12 cellular contexts compared by ENCODE assay signal in the genomic region with DNA sequence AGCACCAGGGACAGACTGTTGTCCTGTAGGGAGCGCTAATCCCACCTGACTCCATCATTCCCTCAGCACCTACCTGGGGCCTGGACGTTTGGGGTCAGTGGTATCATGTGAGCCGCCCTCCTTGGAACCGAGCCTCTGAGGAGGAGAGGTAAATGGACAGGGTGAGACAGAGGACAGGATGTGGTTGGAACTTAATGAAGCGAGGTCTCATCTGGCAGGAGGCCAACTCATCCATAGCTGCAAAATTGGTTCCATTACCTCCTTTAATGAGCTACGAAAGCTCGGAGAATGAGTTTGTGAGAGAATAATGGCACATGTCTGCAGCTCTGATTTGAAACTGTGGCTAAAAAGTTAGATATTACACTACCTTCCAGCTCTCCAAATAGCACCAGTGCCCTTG. TPM values are rescaled to one million over a fixed set of nuclear protein-coding genes. Genes with fewer than 3 reads are reported as not detected.
DNase-seq lines count a peak whose midpoint lies in the region; ATAC-seq, FAIRE-seq and TF ChIP-seq lines count a peak whose summit lies in the region.
"Had no signal": no experiment of that assay in that cellular context is flagged by ENCODE, and none has a peak within 500 bp of the region (broad histone marks: within the 10 kb centered on the region; RNA-seq: fewer than 3 reads in every experiment).

No MANE protein-coding gene starts in this region.

- H3K27me3 ChIP-seq in right cardiac atrium (ENCODE audit: control insufficient read depth, insufficient read depth) (no peaks in the 10 kb centered on the region), K562 (ENCODE audit: control insufficient read depth in 2 of 2, insufficient read depth in 2 of 2, low read length in 2 of 2) (no peaks in the 10 kb centered on the region)

- intact Hi-C loops in right cardiac atrium (cut with DNase I) = no loop called here
- intact Hi-C loops in left ventricle myocardium superior (cut with micrococcal nuclease) = no loop called here
- intact Hi-C loops in K562 (cut with micrococcal nuclease) = no loop called here
- intact Hi-C loops in activated naive CD4-positive, alpha-beta T cell treated with anti-CD3 and anti-CD28 coated beads for 36 hours (cut with micrococcal nuclease) = no loop called here

- TF ChIP-seq POLR2A in K562 (conservative IDR thresholded peaks at IDR 0.05) = no peak

- H3K27me3 Mint-ChIP-seq in activated naive CD4-positive, alpha-beta T cell treated with anti-CD3 and anti-CD28 coated beads for 36 hours (ENCODE audit: low read depth) = no peaks in the 10 kb centered on the region

- peak overlapping the region; percentile 95 for H3K27ac Mint-ChIP-seq in stimulated activated effector memory CD8-positive, alpha-beta T cell treated with anti-CD3 and anti-CD28 coated beads, Interleukin-12 subunit alpha, Interleukin-12 subunit beta, amount 100 ng/mL, for 72 hours
- H3K27ac Mint-ChIP-seq in activated naive CD4-positive, alpha-beta T cell treated with anti-CD3 and anti-CD28 coated beads for 36 hours = no peak overlapping the region

- peaks cover 23% of the 10 kb centered on the region for H4K20me1 ChIP-seq in K562 (replicated peaks; ENCODE audit: control insufficient read depth, insufficient read depth, low read length)

- no peak overlapping the region for H3K4me2 ChIP-seq in K562 (ENCODE audit: insufficient read depth, low read length)
- H3K4me2 ChIP-seq: SK-N-SH had no signal

- CTCF ChIA-PET in K562 (lab: Yijun Ruan, JAX; ENCODE audit: low intra/inter-chr PET ratio) = no interaction called here
- CTCF ChIA-PET in activated naive CD4-positive, alpha-beta T cell treated with anti-CD3 and anti-CD28 coated beads for 36 hours (lab: Charles Lee) = interaction anchor here (0.7 to 4.0 kb wide), 6 partner anchors 9 to 23 kb away, joined by 3 to 26 read pairs (median 6); a partner anchor contains a TSS

- H3K27ac ChIP-seq in right cardiac atrium (ENCODE audit: low read length) (peak overlapping the region; percentile 3), K562 (ENCODE audit: extremely low read depth, low read depth, low read length) (no peak overlapping the region)

- no peaks in the 10 kb centered on the region for H3K9me3 ChIP-seq in right cardiac atrium (ENCODE audit: control insufficient read depth, low read length)
- H3K9me3 ChIP-seq in K562 (replicated peaks; ENCODE audit: control insufficient read depth, insufficient read depth, low read depth, low read length) = no peaks in the 10 kb centered on the region
- H3K9me3 ChIP-seq: SK-N-SH had no signal

- peaks cover 26% of the 10 kb centered on the region for H3K79me2 ChIP-seq in K562 (ENCODE audit: control insufficient read depth, insufficient read depth, low read length)

- peaks cover 68% of the 10 kb centered on the region for H3K36me3 Mint-ChIP-seq in stimulated activated effector memory CD8-positive, alpha-beta T cell treated with anti-CD3 and anti-CD28 coated beads, Interleukin-12 subunit alpha, Interleukin-12 subunit beta, amount 100 ng/mL, for 72 hours
- H3K36me3 Mint-ChIP-seq in activated naive CD4-positive, alpha-beta T cell treated with anti-CD3 and anti-CD28 coated beads for 36 hours (ENCODE audit: low read depth) = peaks cover 17% of the 10 kb centered on the region

- no peaks in the 10 kb centered on the region for H3K9me1 ChIP-seq in K562 (ENCODE audit: control insufficient read depth, insufficient read depth, low read length)

- in situ Hi-C loops in K562 (cut with MboI) = loop anchor here (25.0 kb wide), 1 partner anchor 1056 kb away; no protein-coding TSS in a partner anchor

- ATAC-seq in right cardiac atrium (no peak), left ventricle myocardium superior (no peak), K562 (no peak), HG03457 (IDR thresholded peaks at IDR 0.05; ENCODE audit: unreplicated experiment) (no peak), omental fat pad (ENCODE audit: low FRiP score) (no peak)
- ATAC-seq in stimulated activated effector memory CD8-positive, alpha-beta T cell treated with anti-CD3 and anti-CD28 coated beads, Interleukin-12 subunit alpha, Interleukin-12 subunit beta, amount 100 ng/mL, for 72 hours = no peak

- TF ChIP-seq CTCF in K562 (IDR thresholded peaks at IDR 0.05 in 2 of 3, conservative IDR thresholded peaks at IDR 0.05 in 1 of 3; ENCODE audit: insufficient read depth in 2 of 3, low read depth in 1 of 3, low read length in 3 of 3) (no peak), omental fat pad (IDR thresholded peaks at IDR 0.05) (no peak)

- no peak for TF ChIP-seq EP300 in K562 (IDR thresholded peaks at IDR 0.05; ENCODE audit: low read length)

- peaks cover 25% of the 10 kb centered on the region; the same call in 1 of the 3 replicates for H3K36me3 ChIP-seq in K562 (ENCODE audit: control insufficient read depth, insufficient read depth, low read length)

- no peak overlapping the region for H3K4me3 Mint-ChIP-seq in stimulated activated effector memory CD8-positive, alpha-beta T cell treated with anti-CD3 and anti-CD28 coated beads, Interleukin-12 subunit alpha, Interleukin-12 subunit beta, amount 100 ng/mL, for 72 hours
- H3K4me3 Mint-ChIP-seq in activated naive CD4-positive, alpha-beta T cell treated with anti-CD3 and anti-CD28 coated beads for 36 hours = no peak overlapping the region

- POLR2A ChIA-PET in K562 (lab: Yijun Ruan, JAX) = interaction anchor here (1.4 to 2.1 kb wide), 2 partner anchors 8 to 12 kb away, joined by 5 to 9 read pairs; no protein-coding TSS in a partner anchor

- DNase-seq in right cardiac atrium (peak in 1 of 3 donors; percentile 32), left ventricle myocardium superior (no peak), NCI-H2196 (lab: John Stamatoyannopoulos, UW; ENCODE audit: unreplicated experiment) (peak; percentile 44), K562 (ENCODE audit: extremely low read depth in 1 of 4, low spot score in 3 of 4) (peak in 1 of 4 experiments; percentile 11), omental fat pad (ENCODE audit: low spot score) (no peak)
- no peak for DNase-seq in stimulated activated effector memory CD8-positive, alpha-beta T cell treated with anti-CD3 and anti-CD28 coated beads, Interleukin-12 subunit alpha, Interleukin-12 subunit beta, amount 100 ng/mL, for 72 hours (ENCODE audit: low spot score in 2 of 2)
- DNase-seq in activated naive CD4-positive, alpha-beta T cell treated with anti-CD3 and anti-CD28 coated beads for 36 hours = no peak
- DNase-seq: C1 segment of cervical spinal cord, NCI-H526 treated with DMSO at 0.1 percent for 48 hours, SK-N-SH had no signal

- no TSS peak for BruUV-seq in K562 (replicated peaks; lab: Mats Ljungman, UMichigan)

- 0 out of 4 replicates have a peak overlapping the region, but pooled peaks of 1 of the 2 experiments have one; percentile 35 for H3K9ac ChIP-seq in K562 (ENCODE audit: insufficient read depth in 1 of 2, low read depth in 2 of 2, low read length in 2 of 2)
- H3K9ac ChIP-seq: SK-N-SH had no signal

- FAIRE-seq in K562 (lab: Jason Lieb, UNC) = no peak

- no peak for TF ChIP-seq RAD21 in K562 (CRISPR knock-in tag; conservative IDR thresholded peaks at IDR 0.05 in 1 of 2, IDR thresholded peaks at IDR 0.05 in 1 of 2)

- H3K4me1 ChIP-seq in right cardiac atrium (ENCODE audit: control insufficient read depth, insufficient read depth, low read length) (peaks cover 7% of the 10 kb centered on the region), K562 (replicated peaks in 1 of 2; ENCODE audit: control insufficient read depth in 2 of 2, insufficient read depth in 2 of 2, low read length in 2 of 2) (peaks cover 0 to 14% of the 10 kb centered on the region in 2 experiments; a peak in 4 of 5 replicates)

- no peaks in the 10 kb centered on the region for H3K9me3 Mint-ChIP-seq in stimulated activated effector memory CD8-positive, alpha-beta T cell treated with anti-CD3 and anti-CD28 coated beads, Interleukin-12 subunit alpha, Interleukin-12 subunit beta, amount 100 ng/mL, for 72 hours
- H3K9me3 Mint-ChIP-seq in activated naive CD4-positive, alpha-beta T cell treated with anti-CD3 and anti-CD28 coated beads for 36 hours = no peaks in the 10 kb centered on the region

- H3K4me3 ChIP-seq in right cardiac atrium (ENCODE audit: low read length) (no peak overlapping the region), K562 (no peak overlapping the region)

- WGBS in right cardiac atrium = 66% methylated on average over 7 of the region's 7 CpGs
- 52% methylated on average over 5 of the region's 7 CpGs for WGBS in K562 (ENCODE audit: insufficient coverage, low coverage, missing lambda C conversion rate)

- H3K4me1 Mint-ChIP-seq in stimulated activated effector memory CD8-positive, alpha-beta T cell treated with anti-CD3 and anti-CD28 coated beads, Interleukin-12 subunit alpha, Interleukin-12 subunit beta, amount 100 ng/mL, for 72 hours = peaks cover 91% of the 10 kb centered on the region
- H3K4me1 Mint-ChIP-seq in activated naive CD4-positive, alpha-beta T cell treated with anti-CD3 and anti-CD28 coated beads for 36 hours (ENCODE audit: low read depth) = peaks cover 88% of the 10 kb centered on the region

- no peak overlapping the region for H2AFZ ChIP-seq in K562 (ENCODE audit: low read depth, low read length)

RNA-seq across cellular contexts. Expression of a gene that starts 14.0 kb away (rescaled TPM):
- total RNA-seq in right cardiac atrium (100 to 1,000 TPM; 167 to 260 (median 225) TPM), left ventricle myocardium superior (473 TPM), K562 (2014; rRNA removed) (43.3 and 51.5 TPM in 2 replicates), K562 (2014; rRNA removed; fragmentation: Illumina TruSeq; extraction: Trizol) (29.9 and 33.3 TPM in 2 replicates), K562 (2015; rRNA removed; fragmentation: Illumina TruSeq; extraction: Trizol) (40.0 and 41.2 TPM in 2 replicates), K562 (2021) (49.6 and 55.1 TPM in 2 replicates), omental fat pad (10 to 100 TPM; 25.4 to 54.6 (median 41.0) TPM)
- polyA plus RNA-seq in right cardiac atrium (181 TPM), K562 (2011; rRNA removed) (56.4 and 60.2 TPM in 2 replicates), K562 (2014; fragmentation: Illumina TruSeq; extraction: Trizol) (54.0 and 55.2 TPM in 2 replicates), K562 (2014; fragmentation: Nextera tagmentation; extraction: Ambion mirVana) (10 to 100 TPM in 1 of 2 experiments, 1 to 10 TPM in 1; 8.0 to 12.2 TPM), K562 (2014; rRNA removed) (34.5 and 47.2 TPM in 2 replicates)
- 27.9 and 57.1 TPM in 2 replicates for total RNA-seq in K562 (2011; cell fraction: chromatin; rRNA removed; ENCODE audit: low replicate concordance)
- total RNA-seq in K562 (2011; cell fraction: nucleolus; rRNA removed) = 43.4 and 54.2 TPM in 2 replicates
- 39.5 and 46.4 TPM in 2 replicates for total RNA-seq in K562 (2011; cell fraction: nucleoplasm; rRNA removed)
- polyA plus RNA-seq in K562 (2011; cell fraction: cytosol; rRNA removed) = 66.5 and 92.3 TPM in 2 replicates
- polyA plus RNA-seq in K562 (2011; cell fraction: nucleus; rRNA removed) = 53.3 and 62.7 TPM in 2 replicates
- polyA plus RNA-seq in K562 (2012) = 47.4 and 54.4 TPM in 2 replicates
- 42.4 and 60.6 TPM in 2 replicates for polyA minus RNA-seq in K562 (2011; rRNA and poly(A)+ RNA removed)
- polyA minus RNA-seq in K562 (2011; cell fraction: cytosol; rRNA and poly(A)+ RNA removed) = 22.8 and 28.5 TPM in 2 replicates
- polyA minus RNA-seq in K562 (2011; cell fraction: nucleus; rRNA and poly(A)+ RNA removed) = 17.6 and 22.2 TPM in 2 replicates
- 100 to 1,000 TPM; 105 to 106 TPM for total RNA-seq in activated naive CD4-positive, alpha-beta T cell treated with anti-CD3 and anti-CD28 coated beads for 36 hours

RNA-seq across cellular contexts. Expression of a gene that starts 19.3 kb away (rescaled TPM):
- total RNA-seq in right cardiac atrium = 10 to 100 TPM in 3 of 4 donors, 1 to 10 TPM in 1; 9.1 to 27.8 (median 11.2) TPM
- 8.0 TPM for polyA plus RNA-seq in right cardiac atrium
- 10.2 TPM for total RNA-seq in left ventricle myocardium superior
- 49.9 and 136 TPM in 2 replicates for total RNA-seq in K562 (2011; cell fraction: chromatin; rRNA removed; ENCODE audit: low replicate concordance)
- total RNA-seq in K562 (2011; cell fraction: nucleolus; rRNA removed) = 106 and 113 TPM in 2 replicates
- 71.7 and 77.8 TPM in 2 replicates for total RNA-seq in K562 (2011; cell fraction: nucleoplasm; rRNA removed)
- total RNA-seq in K562 (2014; rRNA removed) = 18.3 and 34.5 TPM in 2 replicates
- 5.1 and 6.9 TPM in 2 replicates for total RNA-seq in K562 (2014; rRNA removed; fragmentation: Illumina TruSeq; extraction: Trizol)
- total RNA-seq in K562 (2015; rRNA removed; fragmentation: Illumina TruSeq; extraction: Trizol) = 12.8 and 15.2 TPM in 2 replicates
- 47.7 and 48.8 TPM in 2 replicates for total RNA-seq in K562 (2021)
- polyA plus RNA-seq in K562 (2011; rRNA removed) = 24.8 and 59.4 TPM in 2 replicates
- 64.1 and 81.7 TPM in 2 replicates for polyA plus RNA-seq in K562 (2011; cell fraction: cytosol; rRNA removed)
- 104 and 152 TPM in 2 replicates for polyA plus RNA-seq in K562 (2011; cell fraction: nucleus; rRNA removed)
- polyA plus RNA-seq in K562 (2012) = 53.6 and 84.7 TPM in 2 replicates
- polyA plus RNA-seq in K562 (2014; fragmentation: Illumina TruSeq; extraction: Trizol) = 41.9 and 52.8 TPM in 2 replicates
- polyA plus RNA-seq in K562 (2014; fragmentation: Nextera tagmentation; extraction: Ambion mirVana) = 1 to 10 TPM; 1.7 to 3.5 TPM
- polyA plus RNA-seq in K562 (2014; rRNA removed) = 29.2 and 38.1 TPM in 2 replicates
- 30.2 and 35.6 TPM in 2 replicates for polyA minus RNA-seq in K562 (2011; rRNA and poly(A)+ RNA removed)
- 50.6 and 68.9 TPM in 2 replicates for polyA minus RNA-seq in K562 (2011; cell fraction: cytosol; rRNA and poly(A)+ RNA removed)
- polyA minus RNA-seq in K562 (2011; cell fraction: nucleus; rRNA and poly(A)+ RNA removed) = 72.0 and 98.5 TPM in 2 replicates
- total RNA-seq in omental fat pad = 10 to 100 TPM; 10.4 to 27.9 (median 17.9) TPM
- 100 to 1,000 TPM; 136 to 138 TPM for total RNA-seq in activated naive CD4-positive, alpha-beta T cell treated with anti-CD3 and anti-CD28 coated beads for 36 hours
- polyA plus RNA-seq: neural cell had no signal

RNA-seq across cellular contexts. Expression of a gene that starts 43.8 kb away (rescaled TPM):
- total RNA-seq in right cardiac atrium = 1 to 10 TPM; 4.1 to 5.2 (median 4.6) TPM
- polyA plus RNA-seq in right cardiac atrium = 1.9 TPM
- total RNA-seq in left ventricle myocardium superior = 3.8 TPM
- total RNA-seq in K562 (2011; cell fraction: chromatin; rRNA removed; ENCODE audit: low replicate concordance) = 0.12 and 0.16 TPM in 2 replicates
- total RNA-seq in K562 (2011; cell fraction: nucleolus; rRNA removed) = under 0.01 TPM in 1 of 2 replicates, not detected in the other
- 0.07 TPM in 1 of 2 replicates, not detected in the other for total RNA-seq in K562 (2011; cell fraction: nucleoplasm; rRNA removed)
- under 0.01 TPM in 1 of 2 replicates, not detected in the other for total RNA-seq in K562 (2014; rRNA removed)
- under 0.01 TPM in 1 of 2 replicates, not detected in the other for total RNA-seq in K562 (2014; rRNA removed; fragmentation: Illumina TruSeq; extraction: Trizol)
- 0.04 TPM in 1 of 2 replicates, not detected in the other for total RNA-seq in K562 (2015; rRNA removed; fragmentation: Illumina TruSeq; extraction: Trizol)
- 0.02 TPM in 2 replicates for total RNA-seq in K562 (2021)
- 0.01 and 0.03 TPM in 2 replicates for polyA plus RNA-seq in K562 (2011; rRNA removed)
- polyA plus RNA-seq in K562 (2011; cell fraction: cytosol; rRNA removed) = under 0.01 and 0.01 TPM in 2 replicates
- polyA plus RNA-seq in K562 (2011; cell fraction: nucleus; rRNA removed) = 0.01 and 0.07 TPM in 2 replicates
- polyA plus RNA-seq in K562 (2012) = 0.05 and 0.18 TPM in 2 replicates
- not detected in 2 replicates for polyA plus RNA-seq in K562 (2014; fragmentation: Illumina TruSeq; extraction: Trizol)
- polyA plus RNA-seq in K562 (2014; fragmentation: Nextera tagmentation; extraction: Ambion mirVana) = under 1 TPM; 0.01 TPM
- 0.03 TPM in 1 of 2 replicates, not detected in the other for polyA plus RNA-seq in K562 (2014; rRNA removed)
- polyA minus RNA-seq in K562 (2011; rRNA and poly(A)+ RNA removed) = not detected in 2 replicates
- polyA minus RNA-seq in K562 (2011; cell fraction: cytosol; rRNA and poly(A)+ RNA removed) = not detected in 2 replicates
- polyA minus RNA-seq in K562 (2011; cell fraction: nucleus; rRNA and poly(A)+ RNA removed) = under 0.01 and 0.11 TPM in 2 replicates
- total RNA-seq in omental fat pad = 1 to 10 TPM in 3 of 4 donors, under 1 TPM in 1; 0.16 to 2.5 (median 1.4) TPM
- total RNA-seq in activated naive CD4-positive, alpha-beta T cell treated with anti-CD3 and anti-CD28 coated beads for 36 hours = 1 to 10 TPM; 1.6 to 1.7 TPM
